Comparison of ENCODE assay signal across 20 cellular contexts in genomic region chr2:191630313-191630712, GRCh38. TPM values are rescaled to one million over a fixed set of nuclear protein-coding genes. Genes with fewer than 3 reads are reported as not detected.
DNase-seq lines count a peak whose midpoint lies in the region; ATAC-seq, FAIRE-seq and TF ChIP-seq lines count a peak whose summit lies in the region.
"Had no signal": no experiment of that assay in that cellular context is flagged by ENCODE, and none has a peak within 500 bp of the region (broad histone marks: within the 10 kb centered on the region; RNA-seq: fewer than 3 reads in every experiment).

No MANE protein-coding gene starts in this region.

- no peak overlapping the region for H3K4me3 Mint-ChIP-seq in activated CD4-positive, alpha-beta T cell treated with anti-CD3 and anti-CD28 coated beads, Interleukin-2, amount 10 ng/mL, durations not matched to agents 24 days and 14 days

- H2AFZ ChIP-seq in PC-9: no peak overlapping the region
- no peak overlapping the region for H2AFZ ChIP-seq in K562 (ENCODE audit: low read depth, low read length)

- TF ChIP-seq CTCF in PC-9 (conservative IDR thresholded peaks at IDR 0.05): no peak
- TF ChIP-seq CTCF in K562 (IDR thresholded peaks at IDR 0.05 in 2 of 3, conservative IDR thresholded peaks at IDR 0.05 in 1 of 3; ENCODE audit: insufficient read depth in 2 of 3, low read depth in 1 of 3, low read length in 3 of 3): no peak
- TF ChIP-seq CTCF in sigmoid colon (IDR thresholded peaks at IDR 0.05): no peak

- peaks cover 2% of the 10 kb centered on the region for H3K36me3 Mint-ChIP-seq in activated CD4-positive, alpha-beta T cell treated with anti-CD3 and anti-CD28 coated beads, Interleukin-2, amount 10 ng/mL, durations not matched to agents 24 days and 14 days (ENCODE audit: low read depth)

- no peak for TF ChIP-seq POLR2A in K562 (conservative IDR thresholded peaks at IDR 0.05)
- TF ChIP-seq POLR2A in sigmoid colon (IDR thresholded peaks at IDR 0.05): no peak

- in situ Hi-C loops in K562 (cut with MboI): no loop called here

- H3K27me3 Mint-ChIP-seq in activated CD4-positive, alpha-beta T cell treated with anti-CD3 and anti-CD28 coated beads, Interleukin-2, amount 10 ng/mL, durations not matched to agents 24 days and 14 days: peaks cover 1% of the 10 kb centered on the region

- no peak overlapping the region for H3K9ac ChIP-seq in K562 (ENCODE audit: insufficient read depth in 1 of 2, low read depth in 2 of 2, low read length in 2 of 2)
- H3K9ac ChIP-seq: BLaER1 had no signal

- H3F3A ChIP-seq in PC-9 (ENCODE audit: insufficient read depth, low read depth): peaks cover 46% of the 10 kb centered on the region; the same call in 1 of the 2 replicates

- intact Hi-C loops in activated CD4-positive, alpha-beta T cell treated with anti-CD3 and anti-CD28 coated beads, Interleukin-2, amount 10 ng/mL, durations not matched to agents 24 days and 14 days (cut with micrococcal nuclease): no loop called here
- intact Hi-C loops in PC-9 (cut with micrococcal nuclease; ENCODE audit: unreplicated experiment): no loop called here
- intact Hi-C loops in K562 (cut with micrococcal nuclease): no loop called here
- intact Hi-C loops in sigmoid colon (cut with DNase I): no loop called here
- intact Hi-C loops in left colon (cut with DNase I, micrococcal nuclease): no loop called here

- DNase-seq in activated CD4-positive, alpha-beta T cell treated with anti-CD3 and anti-CD28 coated beads, Interleukin-2, amount 10 ng/mL, durations not matched to agents 24 days and 14 days: peak; percentile 40
- no peak for DNase-seq in activated CD4-positive, alpha-beta T cell treated with anti-CD3 and anti-CD28 coated beads, Interleukin-2, amount 50 U/mL, for 48 hours
- DNase-seq in PC-9 (no peak), K562 (ENCODE audit: extremely low read depth in 1 of 4, low spot score in 3 of 4) (no peak), sigmoid colon (no peak), NCI-H2196 treated with DMSO at 0.1 percent for 48 hours (lab: John Stamatoyannopoulos, UW; ENCODE audit: unreplicated experiment) (no peak), left colon (no peak)
- DNase-seq: 8988T, AML-193, Calu3, DMS153, DND-41, GDM1 had no signal

- FAIRE-seq in K562 (lab: Jason Lieb, UNC): peak; percentile 42
- FAIRE-seq: GM12892, GM19239, H1, HepG2, HTR-8/SVneo had no signal

- H3K79me2 ChIP-seq in PC-9 (ENCODE audit: low read depth) (no peaks in the 10 kb centered on the region), K562 (ENCODE audit: control insufficient read depth, insufficient read depth, low read length) (no peaks in the 10 kb centered on the region)

- H3K4me2 ChIP-seq in PC-9 (peak overlapping the region; percentile 65; the same call in 1 of the 2 replicates), K562 (ENCODE audit: insufficient read depth, low read length) (no peak overlapping the region)
- H3K4me2 ChIP-seq: BLaER1 had no signal

- H3K9me3 ChIP-seq in PC-9 (ENCODE audit: insufficient read depth, low read depth) (no peaks in the 10 kb centered on the region), K562 (replicated peaks; ENCODE audit: control insufficient read depth, insufficient read depth, low read depth, low read length) (no peaks in the 10 kb centered on the region), sigmoid colon (no peaks in the 10 kb centered on the region)
- H3K9me3 ChIP-seq: BLaER1, HAP-1 had no signal

- H3K4me3 ChIP-seq in PC-9: no peak overlapping the region
- H3K4me3 ChIP-seq in K562: no peak overlapping the region
- no peak overlapping the region for H3K4me3 ChIP-seq in sigmoid colon
- H3K4me3 ChIP-seq: BLaER1, HAP-1 had no signal

- H4K20me1 ChIP-seq in PC-9 (ENCODE audit: insufficient read depth) (no peaks in the 10 kb centered on the region), K562 (replicated peaks; ENCODE audit: control insufficient read depth, insufficient read depth, low read length) (no peaks in the 10 kb centered on the region)
- H4K20me1 ChIP-seq: BLaER1 had no signal

- TF ChIP-seq EP300 in K562 (IDR thresholded peaks at IDR 0.05; ENCODE audit: low read length) (no peak), sigmoid colon (IDR thresholded peaks at IDR 0.05) (no peak)

- H3K4me1 ChIP-seq in PC-9 (replicated peaks; ENCODE audit: insufficient read depth): peaks cover 70% of the 10 kb centered on the region
- H3K4me1 ChIP-seq in K562 (replicated peaks in 1 of 2; ENCODE audit: control insufficient read depth in 2 of 2, insufficient read depth in 2 of 2, low read length in 2 of 2): peaks cover 0 to 7% of the 10 kb centered on the region in 2 experiments; a peak in 4 of 5 replicates
- peaks cover 0 to 6% (median 0%) of the 10 kb centered on the region in 4 donors for H3K4me1 ChIP-seq in sigmoid colon
- H3K4me1 ChIP-seq: HAP-1 had no signal

- H3K9me2 ChIP-seq in PC-9 (ENCODE audit: insufficient read depth): no peaks in the 10 kb centered on the region

- no peaks in the 10 kb centered on the region for H3K36me3 ChIP-seq in PC-9 (ENCODE audit: low read depth)
- no peaks in the 10 kb centered on the region for H3K36me3 ChIP-seq in K562 (ENCODE audit: control insufficient read depth, insufficient read depth, low read length)
- H3K36me3 ChIP-seq in sigmoid colon: no peaks in the 10 kb centered on the region
- H3K36me3 ChIP-seq: BLaER1, HAP-1 had no signal

- CTCF ChIA-PET in PC-9 (lab: Charles Lee) (no interaction called here), K562 (lab: Yijun Ruan, JAX; ENCODE audit: low intra/inter-chr PET ratio) (no interaction called here)

- H3K27ac ChIP-seq in PC-9 (no peak overlapping the region), K562 (ENCODE audit: extremely low read depth, low read depth, low read length) (no peak overlapping the region), sigmoid colon (no peak overlapping the region)
- H3K27ac ChIP-seq: BLaER1 had no signal

- TF ChIP-seq RAD21 in K562 (CRISPR knock-in tag; conservative IDR thresholded peaks at IDR 0.05 in 1 of 2, IDR thresholded peaks at IDR 0.05 in 1 of 2): no peak

- H3K27ac Mint-ChIP-seq in activated CD4-positive, alpha-beta T cell treated with anti-CD3 and anti-CD28 coated beads, Interleukin-2, amount 10 ng/mL, durations not matched to agents 24 days and 14 days: no peak overlapping the region

- ATAC-seq in K562 (peak; percentile 41; the same call in 2 of the 3 replicates), left colon (no peak)
- ATAC-seq: HepG2 had no signal

- H3K9me3 Mint-ChIP-seq in activated CD4-positive, alpha-beta T cell treated with anti-CD3 and anti-CD28 coated beads, Interleukin-2, amount 10 ng/mL, durations not matched to agents 24 days and 14 days: peaks cover 7% of the 10 kb centered on the region

- H3K9me1 ChIP-seq in K562 (ENCODE audit: control insufficient read depth, insufficient read depth, low read length): no peaks in the 10 kb centered on the region

- no TSS peak for BruUV-seq in PC-9 (replicated peaks; lab: Mats Ljungman, UMichigan)
- BruUV-seq in K562 (replicated peaks; lab: Mats Ljungman, UMichigan): no TSS peak

- H3K4me1 Mint-ChIP-seq in activated CD4-positive, alpha-beta T cell treated with anti-CD3 and anti-CD28 coated beads, Interleukin-2, amount 10 ng/mL, durations not matched to agents 24 days and 14 days: peaks cover 26% of the 10 kb centered on the region

- H3K27me3 ChIP-seq in PC-9 (ENCODE audit: insufficient read depth, low read depth) (no peaks in the 10 kb centered on the region), K562 (ENCODE audit: control insufficient read depth in 2 of 2, insufficient read depth in 2 of 2, low read length in 2 of 2) (no peaks in the 10 kb centered on the region), sigmoid colon (no peaks in the 10 kb centered on the region)
- H3K27me3 ChIP-seq: BLaER1 had no signal

- POLR2A ChIA-PET in PC-9 (lab: Charles Lee; ENCODE audit: unreplicated experiment) (no interaction called here), K562 (lab: Yijun Ruan, JAX) (interaction anchor here (0.7 kb wide), 1 partner anchor 1380 kb away, joined by 4 read pairs; no protein-coding TSS in a partner anchor)

TF ChIP-seq in K562, 482 proteins besides CTCF, POLR2A, EP300 and RAD21 (continues in another document):
- TF ChIP-seq DPF2 (IDR thresholded peaks at IDR 0.05): peak; percentile 53

RNA-seq across cellular contexts. Expression of gene NABP1, which starts 47.6 kb away (rescaled TPM):
- total RNA-seq in activated CD4-positive, alpha-beta T cell treated with anti-CD3 and anti-CD28 coated beads, Interleukin-2, amount 10 ng/mL, durations not matched to agents 24 days and 14 days: 50.7 and 53.1 TPM in 2 replicates
- total RNA-seq in PC-9 (2021) (39.0 and 46.5 TPM in 2 replicates), K562 (2014; rRNA removed) (18.6 and 20.2 TPM in 2 replicates), K562 (2014; rRNA removed; fragmentation: Illumina TruSeq; extraction: Trizol) (31.6 and 35.8 TPM in 2 replicates), K562 (2015; rRNA removed; fragmentation: Illumina TruSeq; extraction: Trizol) (37.2 and 44.0 TPM in 2 replicates), K562 (2021) (24.5 and 28.1 TPM in 2 replicates), sigmoid colon (10 to 100 TPM in 2 of 4 donors, 1 to 10 TPM in 2; 8.2 to 12.7 (median 9.8) TPM), left colon (10 to 100 TPM; 19.0 to 28.0 TPM)
- total RNA-seq in K562 (2011; cell fraction: chromatin; rRNA removed; ENCODE audit: low replicate concordance): 68.8 and 169 TPM in 2 replicates
- total RNA-seq in K562 (2011; cell fraction: nucleolus; rRNA removed): 39.4 and 41.1 TPM in 2 replicates
- 97.2 and 188 TPM in 2 replicates for total RNA-seq in K562 (2011; cell fraction: nucleoplasm; rRNA removed)
- polyA plus RNA-seq in K562 (2011; rRNA removed) (20.5 and 22.2 TPM in 2 replicates), K562 (2014; fragmentation: Illumina TruSeq; extraction: Trizol) (15.6 and 17.1 TPM in 2 replicates), K562 (2014; fragmentation: Nextera tagmentation; extraction: Ambion mirVana) (10 to 100 TPM; 12.8 to 14.9 TPM), K562 (2014; rRNA removed) (13.9 and 15.4 TPM in 2 replicates), sigmoid colon (10 to 100 TPM in 1 of 3 donors, 1 to 10 TPM in 2; 4.2 to 15.4 (median 8.6) TPM)
- polyA plus RNA-seq in K562 (2011; cell fraction: cytosol; rRNA removed): 1.8 and 5.1 TPM in 2 replicates
- 56.5 and 66.5 TPM in 2 replicates for polyA plus RNA-seq in K562 (2011; cell fraction: nucleus; rRNA removed)
- 10.8 and 12.9 TPM in 2 replicates for polyA plus RNA-seq in K562 (2012)
- 46.2 and 78.7 TPM in 2 replicates for polyA minus RNA-seq in K562 (2011; rRNA and poly(A)+ RNA removed)
- 11.1 and 11.5 TPM in 2 replicates for polyA minus RNA-seq in K562 (2011; cell fraction: cytosol; rRNA and poly(A)+ RNA removed)
- polyA minus RNA-seq in K562 (2011; cell fraction: nucleus; rRNA and poly(A)+ RNA removed): 101 and 194 TPM in 2 replicates
